1 cellular context compared by ENCODE assay signal in the genomic region with DNA sequence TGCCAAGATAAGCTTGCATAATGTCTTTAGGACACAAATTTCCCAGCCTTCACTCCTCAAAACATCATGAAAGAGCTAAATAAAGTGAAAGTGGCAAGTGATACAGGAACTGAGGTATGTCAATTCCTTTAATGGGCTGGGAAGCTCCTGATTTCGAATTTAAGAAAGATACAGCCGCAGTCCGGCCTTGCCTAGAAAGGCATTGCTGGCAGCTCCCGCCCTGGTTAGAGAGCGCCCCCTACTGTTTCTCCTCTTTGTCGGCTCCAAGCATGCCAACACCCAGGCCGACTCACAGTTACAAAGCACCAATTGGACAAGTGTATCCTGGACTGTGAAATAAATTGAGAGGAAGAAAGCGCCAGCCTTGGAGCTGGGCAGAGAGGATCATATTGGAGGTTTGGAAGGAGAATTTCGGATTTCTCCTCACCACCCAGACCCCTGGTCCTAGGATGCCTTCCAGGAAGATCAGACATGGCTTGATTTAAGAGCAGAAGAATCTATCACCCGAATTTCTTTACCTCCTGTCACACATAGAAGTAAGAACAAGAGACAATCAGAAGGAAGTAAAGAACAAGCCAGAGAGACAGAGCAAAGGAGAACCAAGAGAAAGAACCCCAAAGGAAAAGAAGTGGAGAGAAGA.
TF ChIP-seq lines count a peak whose summit lies in the region.

No MANE protein-coding gene starts in this region.

TF ChIP-seq in K562, 482 proteins besides CTCF, POLR2A, EP300 and RAD21 (continued from another document and continues in another):
- TF ChIP-seq, protein P1, sequence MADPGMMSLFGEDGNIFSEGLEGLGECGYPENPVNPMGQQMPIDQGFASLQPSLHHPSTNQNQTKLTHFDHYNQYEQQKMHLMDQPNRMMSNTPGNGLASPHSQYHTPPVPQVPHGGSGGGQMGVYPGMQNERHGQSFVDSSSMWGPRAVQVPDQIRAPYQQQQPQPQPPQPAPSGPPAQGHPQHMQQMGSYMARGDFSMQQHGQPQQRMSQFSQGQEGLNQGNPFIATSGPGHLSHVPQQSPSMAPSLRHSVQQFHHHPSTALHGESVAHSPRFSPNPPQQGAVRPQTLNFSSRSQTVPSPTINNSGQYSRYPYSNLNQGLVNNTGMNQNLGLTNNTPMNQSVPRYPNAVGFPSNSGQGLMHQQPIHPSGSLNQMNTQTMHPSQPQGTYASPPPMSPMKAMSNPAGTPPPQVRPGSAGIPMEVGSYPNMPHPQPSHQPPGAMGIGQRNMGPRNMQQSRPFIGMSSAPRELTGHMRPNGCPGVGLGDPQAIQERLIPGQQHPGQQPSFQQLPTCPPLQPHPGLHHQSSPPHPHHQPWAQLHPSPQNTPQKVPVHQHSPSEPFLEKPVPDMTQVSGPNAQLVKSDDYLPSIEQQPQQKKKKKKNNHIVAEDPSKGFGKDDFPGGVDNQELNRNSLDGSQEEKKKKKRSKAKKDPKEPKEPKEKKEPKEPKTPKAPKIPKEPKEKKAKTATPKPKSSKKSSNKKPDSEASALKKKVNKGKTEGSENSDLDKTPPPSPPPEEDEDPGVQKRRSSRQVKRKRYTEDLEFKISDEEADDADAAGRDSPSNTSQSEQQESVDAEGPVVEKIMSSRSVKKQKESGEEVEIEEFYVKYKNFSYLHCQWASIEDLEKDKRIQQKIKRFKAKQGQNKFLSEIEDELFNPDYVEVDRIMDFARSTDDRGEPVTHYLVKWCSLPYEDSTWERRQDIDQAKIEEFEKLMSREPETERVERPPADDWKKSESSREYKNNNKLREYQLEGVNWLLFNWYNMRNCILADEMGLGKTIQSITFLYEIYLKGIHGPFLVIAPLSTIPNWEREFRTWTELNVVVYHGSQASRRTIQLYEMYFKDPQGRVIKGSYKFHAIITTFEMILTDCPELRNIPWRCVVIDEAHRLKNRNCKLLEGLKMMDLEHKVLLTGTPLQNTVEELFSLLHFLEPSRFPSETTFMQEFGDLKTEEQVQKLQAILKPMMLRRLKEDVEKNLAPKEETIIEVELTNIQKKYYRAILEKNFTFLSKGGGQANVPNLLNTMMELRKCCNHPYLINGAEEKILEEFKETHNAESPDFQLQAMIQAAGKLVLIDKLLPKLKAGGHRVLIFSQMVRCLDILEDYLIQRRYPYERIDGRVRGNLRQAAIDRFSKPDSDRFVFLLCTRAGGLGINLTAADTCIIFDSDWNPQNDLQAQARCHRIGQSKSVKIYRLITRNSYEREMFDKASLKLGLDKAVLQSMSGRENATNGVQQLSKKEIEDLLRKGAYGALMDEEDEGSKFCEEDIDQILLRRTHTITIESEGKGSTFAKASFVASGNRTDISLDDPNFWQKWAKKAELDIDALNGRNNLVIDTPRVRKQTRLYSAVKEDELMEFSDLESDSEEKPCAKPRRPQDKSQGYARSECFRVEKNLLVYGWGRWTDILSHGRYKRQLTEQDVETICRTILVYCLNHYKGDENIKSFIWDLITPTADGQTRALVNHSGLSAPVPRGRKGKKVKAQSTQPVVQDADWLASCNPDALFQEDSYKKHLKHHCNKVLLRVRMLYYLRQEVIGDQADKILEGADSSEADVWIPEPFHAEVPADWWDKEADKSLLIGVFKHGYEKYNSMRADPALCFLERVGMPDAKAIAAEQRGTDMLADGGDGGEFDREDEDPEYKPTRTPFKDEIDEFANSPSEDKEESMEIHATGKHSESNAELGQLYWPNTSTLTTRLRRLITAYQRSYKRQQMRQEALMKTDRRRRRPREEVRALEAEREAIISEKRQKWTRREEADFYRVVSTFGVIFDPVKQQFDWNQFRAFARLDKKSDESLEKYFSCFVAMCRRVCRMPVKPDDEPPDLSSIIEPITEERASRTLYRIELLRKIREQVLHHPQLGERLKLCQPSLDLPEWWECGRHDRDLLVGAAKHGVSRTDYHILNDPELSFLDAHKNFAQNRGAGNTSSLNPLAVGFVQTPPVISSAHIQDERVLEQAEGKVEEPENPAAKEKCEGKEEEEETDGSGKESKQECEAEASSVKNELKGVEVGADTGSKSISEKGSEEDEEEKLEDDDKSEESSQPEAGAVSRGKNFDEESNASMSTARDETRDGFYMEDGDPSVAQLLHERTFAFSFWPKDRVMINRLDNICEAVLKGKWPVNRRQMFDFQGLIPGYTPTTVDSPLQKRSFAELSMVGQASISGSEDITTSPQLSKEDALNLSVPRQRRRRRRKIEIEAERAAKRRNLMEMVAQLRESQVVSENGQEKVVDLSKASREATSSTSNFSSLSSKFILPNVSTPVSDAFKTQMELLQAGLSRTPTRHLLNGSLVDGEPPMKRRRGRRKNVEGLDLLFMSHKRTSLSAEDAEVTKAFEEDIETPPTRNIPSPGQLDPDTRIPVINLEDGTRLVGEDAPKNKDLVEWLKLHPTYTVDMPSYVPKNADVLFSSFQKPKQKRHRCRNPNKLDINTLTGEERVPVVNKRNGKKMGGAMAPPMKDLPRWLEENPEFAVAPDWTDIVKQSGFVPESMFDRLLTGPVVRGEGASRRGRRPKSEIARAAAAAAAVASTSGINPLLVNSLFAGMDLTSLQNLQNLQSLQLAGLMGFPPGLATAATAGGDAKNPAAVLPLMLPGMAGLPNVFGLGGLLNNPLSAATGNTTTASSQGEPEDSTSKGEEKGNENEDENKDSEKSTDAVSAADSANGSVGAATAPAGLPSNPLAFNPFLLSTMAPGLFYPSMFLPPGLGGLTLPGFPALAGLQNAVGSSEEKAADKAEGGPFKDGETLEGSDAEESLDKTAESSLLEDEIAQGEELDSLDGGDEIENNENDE (IDR thresholded peaks at IDR 0.05; ENCODE audit: low read depth, low read length): no peak
- TF ChIP-seq SAFB (IDR thresholded peaks at IDR 0.05; ENCODE audit: borderline replicate concordance, low read depth, low read length): no peak
- no peak for TF ChIP-seq ZNF551 (CRISPR knock-in tag; IDR thresholded peaks at IDR 0.05)
- TF ChIP-seq CCAR2 (IDR thresholded peaks at IDR 0.05; ENCODE audit: low read depth, low read length): no peak
- TF ChIP-seq, protein P2, sequence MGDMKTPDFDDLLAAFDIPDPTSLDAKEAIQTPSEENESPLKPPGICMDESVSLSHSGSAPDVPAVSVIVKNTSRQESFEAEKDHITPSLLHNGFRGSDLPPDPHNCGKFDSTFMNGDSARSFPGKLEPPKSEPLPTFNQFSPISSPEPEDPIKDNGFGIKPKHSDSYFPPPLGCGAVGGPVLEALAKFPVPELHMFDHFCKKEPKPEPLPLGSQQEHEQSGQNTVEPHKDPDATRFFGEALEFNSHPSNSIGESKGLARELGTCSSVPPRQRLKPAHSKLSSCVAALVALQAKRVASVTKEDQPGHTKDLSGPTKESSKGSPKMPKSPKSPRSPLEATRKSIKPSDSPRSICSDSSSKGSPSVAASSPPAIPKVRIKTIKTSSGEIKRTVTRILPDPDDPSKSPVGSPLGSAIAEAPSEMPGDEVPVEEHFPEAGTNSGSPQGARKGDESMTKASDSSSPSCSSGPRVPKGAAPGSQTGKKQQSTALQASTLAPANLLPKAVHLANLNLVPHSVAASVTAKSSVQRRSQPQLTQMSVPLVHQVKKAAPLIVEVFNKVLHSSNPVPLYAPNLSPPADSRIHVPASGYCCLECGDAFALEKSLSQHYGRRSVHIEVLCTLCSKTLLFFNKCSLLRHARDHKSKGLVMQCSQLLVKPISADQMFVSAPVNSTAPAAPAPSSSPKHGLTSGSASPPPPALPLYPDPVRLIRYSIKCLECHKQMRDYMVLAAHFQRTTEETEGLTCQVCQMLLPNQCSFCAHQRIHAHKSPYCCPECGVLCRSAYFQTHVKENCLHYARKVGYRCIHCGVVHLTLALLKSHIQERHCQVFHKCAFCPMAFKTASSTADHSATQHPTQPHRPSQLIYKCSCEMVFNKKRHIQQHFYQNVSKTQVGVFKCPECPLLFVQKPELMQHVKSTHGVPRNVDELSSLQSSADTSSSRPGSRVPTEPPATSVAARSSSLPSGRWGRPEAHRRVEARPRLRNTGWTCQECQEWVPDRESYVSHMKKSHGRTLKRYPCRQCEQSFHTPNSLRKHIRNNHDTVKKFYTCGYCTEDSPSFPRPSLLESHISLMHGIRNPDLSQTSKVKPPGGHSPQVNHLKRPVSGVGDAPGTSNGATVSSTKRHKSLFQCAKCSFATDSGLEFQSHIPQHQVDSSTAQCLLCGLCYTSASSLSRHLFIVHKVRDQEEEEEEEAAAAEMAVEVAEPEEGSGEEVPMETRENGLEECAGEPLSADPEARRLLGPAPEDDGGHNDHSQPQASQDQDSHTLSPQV (IDR thresholded peaks at IDR 0.05): peak; percentile 46; the same call in 1 of the 2 replicates
- TF ChIP-seq TBL1XR1 (IDR thresholded peaks at IDR 0.05; ENCODE audit: low read length in 2 of 2): 0 out of 4 replicates have a peak, but pooled peaks of 1 of the 2 experiments have one; percentile 37
- TF ChIP-seq, protein P3, sequence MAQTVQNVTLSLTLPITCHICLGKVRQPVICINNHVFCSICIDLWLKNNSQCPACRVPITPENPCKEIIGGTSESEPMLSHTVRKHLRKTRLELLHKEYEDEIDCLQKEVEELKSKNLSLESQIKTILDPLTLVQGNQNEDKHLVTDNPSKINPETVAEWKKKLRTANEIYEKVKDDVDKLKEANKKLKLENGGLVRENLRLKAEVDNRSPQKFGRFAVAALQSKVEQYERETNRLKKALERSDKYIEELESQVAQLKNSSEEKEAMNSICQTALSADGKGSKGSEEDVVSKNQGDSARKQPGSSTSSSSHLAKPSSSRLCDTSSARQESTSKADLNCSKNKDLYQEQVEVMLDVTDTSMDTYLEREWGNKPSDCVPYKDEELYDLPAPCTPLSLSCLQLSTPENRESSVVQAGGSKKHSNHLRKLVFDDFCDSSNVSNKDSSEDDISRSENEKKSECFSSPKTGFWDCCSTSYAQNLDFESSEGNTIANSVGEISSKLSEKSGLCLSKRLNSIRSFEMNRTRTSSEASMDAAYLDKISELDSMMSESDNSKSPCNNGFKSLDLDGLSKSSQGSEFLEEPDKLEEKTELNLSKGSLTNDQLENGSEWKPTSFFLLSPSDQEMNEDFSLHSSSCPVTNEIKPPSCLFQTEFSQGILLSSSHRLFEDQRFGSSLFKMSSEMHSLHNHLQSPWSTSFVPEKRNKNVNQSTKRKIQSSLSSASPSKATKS (CRISPR knock-in tag; IDR thresholded peaks at IDR 0.05): no peak
- TF ChIP-seq SNRNP70 (optimal IDR thresholded peaks at IDR 0.05; ENCODE audit: low read depth, low read length): no peak
- TF ChIP-seq GABPA (tag; conservative IDR thresholded peaks at IDR 0.05; ENCODE audit: low read depth): no peak
- no peak for TF ChIP-seq MTA3 (IDR thresholded peaks at IDR 0.05; ENCODE audit: borderline replicate concordance)
- TF ChIP-seq SOX6 (IDR thresholded peaks at IDR 0.05): no peak
- TF ChIP-seq, protein P4, sequence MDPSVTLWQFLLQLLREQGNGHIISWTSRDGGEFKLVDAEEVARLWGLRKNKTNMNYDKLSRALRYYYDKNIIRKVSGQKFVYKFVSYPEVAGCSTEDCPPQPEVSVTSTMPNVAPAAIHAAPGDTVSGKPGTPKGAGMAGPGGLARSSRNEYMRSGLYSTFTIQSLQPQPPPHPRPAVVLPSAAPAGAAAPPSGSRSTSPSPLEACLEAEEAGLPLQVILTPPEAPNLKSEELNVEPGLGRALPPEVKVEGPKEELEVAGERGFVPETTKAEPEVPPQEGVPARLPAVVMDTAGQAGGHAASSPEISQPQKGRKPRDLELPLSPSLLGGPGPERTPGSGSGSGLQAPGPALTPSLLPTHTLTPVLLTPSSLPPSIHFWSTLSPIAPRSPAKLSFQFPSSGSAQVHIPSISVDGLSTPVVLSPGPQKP (CRISPR knock-in tag; IDR thresholded peaks at IDR 0.05): no peak
- TF ChIP-seq ZNF23 (CRISPR knock-in tag; IDR thresholded peaks at IDR 0.05): no peak
- TF ChIP-seq, protein P5, sequence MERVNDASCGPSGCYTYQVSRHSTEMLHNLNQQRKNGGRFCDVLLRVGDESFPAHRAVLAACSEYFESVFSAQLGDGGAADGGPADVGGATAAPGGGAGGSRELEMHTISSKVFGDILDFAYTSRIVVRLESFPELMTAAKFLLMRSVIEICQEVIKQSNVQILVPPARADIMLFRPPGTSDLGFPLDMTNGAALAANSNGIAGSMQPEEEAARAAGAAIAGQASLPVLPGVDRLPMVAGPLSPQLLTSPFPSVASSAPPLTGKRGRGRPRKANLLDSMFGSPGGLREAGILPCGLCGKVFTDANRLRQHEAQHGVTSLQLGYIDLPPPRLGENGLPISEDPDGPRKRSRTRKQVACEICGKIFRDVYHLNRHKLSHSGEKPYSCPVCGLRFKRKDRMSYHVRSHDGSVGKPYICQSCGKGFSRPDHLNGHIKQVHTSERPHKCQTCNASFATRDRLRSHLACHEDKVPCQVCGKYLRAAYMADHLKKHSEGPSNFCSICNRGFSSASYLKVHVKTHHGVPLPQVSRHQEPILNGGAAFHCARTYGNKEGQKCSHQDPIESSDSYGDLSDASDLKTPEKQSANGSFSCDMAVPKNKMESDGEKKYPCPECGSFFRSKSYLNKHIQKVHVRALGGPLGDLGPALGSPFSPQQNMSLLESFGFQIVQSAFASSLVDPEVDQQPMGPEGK (CRISPR knock-in tag; IDR thresholded peaks at IDR 0.05; ENCODE audit: borderline replicate concordance): no peak
- peak; percentile 7; the same call in 1 of the 2 replicates for TF ChIP-seq DPF2 (IDR thresholded peaks at IDR 0.05)
- TF ChIP-seq JUNB (CRISPR knock-in tag; conservative IDR thresholded peaks at IDR 0.05): no peak
- no peak for TF ChIP-seq XRCC3 (IDR thresholded peaks at IDR 0.05)
- TF ChIP-seq KHSRP (IDR thresholded peaks at IDR 0.05): no peak
- TF ChIP-seq, protein P6, sequence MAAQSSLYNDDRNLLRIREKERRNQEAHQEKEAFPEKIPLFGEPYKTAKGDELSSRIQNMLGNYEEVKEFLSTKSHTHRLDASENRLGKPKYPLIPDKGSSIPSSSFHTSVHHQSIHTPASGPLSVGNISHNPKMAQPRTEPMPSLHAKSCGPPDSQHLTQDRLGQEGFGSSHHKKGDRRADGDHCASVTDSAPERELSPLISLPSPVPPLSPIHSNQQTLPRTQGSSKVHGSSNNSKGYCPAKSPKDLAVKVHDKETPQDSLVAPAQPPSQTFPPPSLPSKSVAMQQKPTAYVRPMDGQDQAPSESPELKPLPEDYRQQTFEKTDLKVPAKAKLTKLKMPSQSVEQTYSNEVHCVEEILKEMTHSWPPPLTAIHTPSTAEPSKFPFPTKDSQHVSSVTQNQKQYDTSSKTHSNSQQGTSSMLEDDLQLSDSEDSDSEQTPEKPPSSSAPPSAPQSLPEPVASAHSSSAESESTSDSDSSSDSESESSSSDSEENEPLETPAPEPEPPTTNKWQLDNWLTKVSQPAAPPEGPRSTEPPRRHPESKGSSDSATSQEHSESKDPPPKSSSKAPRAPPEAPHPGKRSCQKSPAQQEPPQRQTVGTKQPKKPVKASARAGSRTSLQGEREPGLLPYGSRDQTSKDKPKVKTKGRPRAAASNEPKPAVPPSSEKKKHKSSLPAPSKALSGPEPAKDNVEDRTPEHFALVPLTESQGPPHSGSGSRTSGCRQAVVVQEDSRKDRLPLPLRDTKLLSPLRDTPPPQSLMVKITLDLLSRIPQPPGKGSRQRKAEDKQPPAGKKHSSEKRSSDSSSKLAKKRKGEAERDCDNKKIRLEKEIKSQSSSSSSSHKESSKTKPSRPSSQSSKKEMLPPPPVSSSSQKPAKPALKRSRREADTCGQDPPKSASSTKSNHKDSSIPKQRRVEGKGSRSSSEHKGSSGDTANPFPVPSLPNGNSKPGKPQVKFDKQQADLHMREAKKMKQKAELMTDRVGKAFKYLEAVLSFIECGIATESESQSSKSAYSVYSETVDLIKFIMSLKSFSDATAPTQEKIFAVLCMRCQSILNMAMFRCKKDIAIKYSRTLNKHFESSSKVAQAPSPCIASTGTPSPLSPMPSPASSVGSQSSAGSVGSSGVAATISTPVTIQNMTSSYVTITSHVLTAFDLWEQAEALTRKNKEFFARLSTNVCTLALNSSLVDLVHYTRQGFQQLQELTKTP (IDR thresholded peaks at IDR 0.05; ENCODE audit: low read depth in 1 of 2, partially characterized antibody in 2 of 2): peak in 1 of 2 experiments; percentile 38
- TF ChIP-seq SAP30 (IDR thresholded peaks at IDR 0.05; ENCODE audit: borderline replicate concordance, insufficient read depth, low read depth, low read length, poor library complexity, severe bottlenecking): no peak
- TF ChIP-seq, protein P7, sequence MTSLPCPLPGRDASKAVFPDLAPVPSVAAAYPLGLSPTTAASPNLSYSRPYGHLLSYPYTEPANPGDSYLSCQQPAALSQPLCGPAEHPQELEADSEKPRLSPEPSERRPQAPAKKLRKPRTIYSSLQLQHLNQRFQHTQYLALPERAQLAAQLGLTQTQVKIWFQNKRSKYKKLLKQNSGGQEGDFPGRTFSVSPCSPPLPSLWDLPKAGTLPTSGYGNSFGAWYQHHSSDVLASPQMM (CRISPR knock-in tag; IDR thresholded peaks at IDR 0.05): no peak
